24 cellular contexts compared by ENCODE assay signal in the genomic region with DNA sequence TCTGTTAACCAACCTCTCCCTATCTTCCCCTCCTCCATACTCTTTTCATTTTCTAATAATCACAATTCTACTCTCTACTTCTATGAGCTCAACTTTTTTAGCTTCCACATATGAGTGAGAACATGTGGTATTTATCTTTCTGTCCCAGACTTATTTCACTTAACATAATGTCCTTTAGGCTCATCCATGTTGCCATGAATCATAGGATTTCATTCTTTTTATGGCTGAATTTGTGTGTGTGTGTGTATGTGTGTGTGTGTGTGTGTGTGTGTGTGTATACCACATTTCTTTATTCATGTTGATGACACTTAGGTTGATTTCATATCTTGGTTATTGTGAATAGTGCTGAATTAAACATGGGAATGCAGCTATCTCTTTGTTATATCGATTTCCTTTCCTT. TPM values are rescaled to one million over a fixed set of nuclear protein-coding genes. Genes with fewer than 3 reads are reported as not detected.
A peak's percentile ranks its signal among the peaks of the same experiment; 100 is the strongest.
DNase-seq lines count a peak whose midpoint lies in the region; ATAC-seq, FAIRE-seq and TF ChIP-seq lines count a peak whose summit lies in the region.
"Had no signal": no experiment of that assay in that cellular context is flagged by ENCODE, and none has a peak within 500 bp of the region (broad histone marks: within the 10 kb centered on the region; RNA-seq: fewer than 3 reads in every experiment).

No MANE protein-coding gene starts in this region.

- ATAC-seq in K562 (no peak), GM21381 (IDR thresholded peaks at IDR 0.05; ENCODE audit: unreplicated experiment) (no peak)
- ATAC-seq: A549; activated CD8-positive, alpha-beta memory T cell treated with anti-CD3 and anti-CD28 coated beads, Interleukin-2, amount 10 ng/mL, durations not matched to agents 7 days and 5 days; body of pancreas; HCT116; upper lobe of right lung had no signal

- POLR2A ChIA-PET in K562 (lab: Yijun Ruan, JAX) = interaction anchor here (1.2 kb wide), 1 partner anchor 10 kb away, joined by 3 read pairs; no protein-coding TSS in a partner anchor

- no peak overlapping the region for H3K4me2 ChIP-seq in K562 (ENCODE audit: insufficient read depth, low read length)
- peak overlapping the region; percentile 12 for H3K4me2 ChIP-seq in osteoblast (ENCODE audit: insufficient read depth, low read length)
- H3K4me2 ChIP-seq: A549, hepatocyte had no signal

- CTCF ChIA-PET in K562 (lab: Yijun Ruan, JAX; ENCODE audit: low intra/inter-chr PET ratio) = no interaction called here

- no peak overlapping the region for H2AFZ ChIP-seq in K562 (ENCODE audit: low read depth, low read length)
- no peak overlapping the region for H2AFZ ChIP-seq in osteoblast (ENCODE audit: low read length)
- H2AFZ ChIP-seq: hepatocyte had no signal

- no peak for TF ChIP-seq RAD21 in K562 (CRISPR knock-in tag; conservative IDR thresholded peaks at IDR 0.05 in 1 of 2, IDR thresholded peaks at IDR 0.05 in 1 of 2)

- TF ChIP-seq EP300 in K562 (IDR thresholded peaks at IDR 0.05; ENCODE audit: low read length) = no peak

- TF ChIP-seq POLR2A in K562 (conservative IDR thresholded peaks at IDR 0.05) = no peak

- in situ Hi-C loops in K562 (cut with MboI) = no loop called here

- H3K4me3 Mint-ChIP-seq in activated T-cell treated with anti-CD3 and anti-CD28 coated beads, Interleukin-2, amount 50 U/mL, for 24 hours = peak overlapping the region; percentile 11
- H3K4me3 Mint-ChIP-seq: activated CD8-positive, alpha-beta memory T cell treated with anti-CD3 and anti-CD28 coated beads, Interleukin-2, amount 10 ng/mL, durations not matched to agents 7 days and 5 days; nephron progenitor cell had no signal

- H3K36me3 Mint-ChIP-seq in activated T-cell treated with anti-CD3 and anti-CD28 coated beads, Interleukin-2, amount 50 U/mL, for 24 hours (ENCODE audit: low read depth) = peaks cover 7% of the 10 kb centered on the region
- H3K36me3 Mint-ChIP-seq: activated CD8-positive, alpha-beta memory T cell treated with anti-CD3 and anti-CD28 coated beads, Interleukin-2, amount 10 ng/mL, durations not matched to agents 7 days and 5 days had no signal

- intact Hi-C loops in K562 (cut with micrococcal nuclease) = no loop called here

- H3K27ac Mint-ChIP-seq in activated T-cell treated with anti-CD3 and anti-CD28 coated beads, Interleukin-2, amount 50 U/mL, for 24 hours = no peak overlapping the region
- H3K27ac Mint-ChIP-seq: activated CD8-positive, alpha-beta memory T cell treated with anti-CD3 and anti-CD28 coated beads, Interleukin-2, amount 10 ng/mL, durations not matched to agents 7 days and 5 days; nephron progenitor cell had no signal

- H3K9ac ChIP-seq in K562 (ENCODE audit: insufficient read depth in 1 of 2, low read depth in 2 of 2, low read length in 2 of 2) = no peak overlapping the region

- H3K27ac ChIP-seq in K562 (ENCODE audit: extremely low read depth, low read depth, low read length) (no peak overlapping the region), osteoblast (ENCODE audit: low read depth, low read length) (no peak overlapping the region)
- H3K27ac ChIP-seq: A549, body of pancreas, hepatocyte, prostate gland, stomach, upper lobe of right lung had no signal

- H3K4me1 ChIP-seq in K562 (replicated peaks in 1 of 2; ENCODE audit: control insufficient read depth in 2 of 2, insufficient read depth in 2 of 2, low read length in 2 of 2) (peaks cover 0 to 3% of the 10 kb centered on the region in 2 experiments; a peak in 1 of 5 replicates), osteoblast (ENCODE audit: insufficient read depth, low read length) (peaks cover 17% of the 10 kb centered on the region)
- H3K4me1 ChIP-seq: A549, body of pancreas, prostate gland had no signal

- H4K20me1 ChIP-seq in K562 (replicated peaks; ENCODE audit: control insufficient read depth, insufficient read depth, low read length) (no peaks in the 10 kb centered on the region), osteoblast (ENCODE audit: insufficient read depth, low read length) (peaks cover 4% of the 10 kb centered on the region)

- H3K36me3 ChIP-seq in K562 (ENCODE audit: control insufficient read depth, insufficient read depth, low read length) = peaks cover under 1% of the 10 kb centered on the region; the same call in 1 of the 3 replicates
- H3K36me3 ChIP-seq in osteoblast (ENCODE audit: insufficient read depth, low read length) = peaks cover 12% of the 10 kb centered on the region
- H3K36me3 ChIP-seq: prostate gland had no signal

- 67% methylated on average over 1 of the region's 1 CpG for WGBS in K562 (ENCODE audit: insufficient coverage, low coverage, missing lambda C conversion rate)

- H3K9me1 ChIP-seq in K562 (ENCODE audit: control insufficient read depth, insufficient read depth, low read length) = no peaks in the 10 kb centered on the region

- no peaks in the 10 kb centered on the region for H3K9me3 Mint-ChIP-seq in activated T-cell treated with anti-CD3 and anti-CD28 coated beads, Interleukin-2, amount 50 U/mL, for 24 hours
- H3K9me3 Mint-ChIP-seq: nephron progenitor cell had no signal

- no peaks in the 10 kb centered on the region for H3K27me3 ChIP-seq in K562 (ENCODE audit: control insufficient read depth in 2 of 2, insufficient read depth in 2 of 2, low read length in 2 of 2)
- no peaks in the 10 kb centered on the region for H3K27me3 ChIP-seq in osteoblast (ENCODE audit: insufficient read depth, low read length)
- H3K27me3 ChIP-seq: body of pancreas, hepatocyte, stomach, upper lobe of right lung had no signal

- H3K27me3 Mint-ChIP-seq in activated T-cell treated with anti-CD3 and anti-CD28 coated beads, Interleukin-2, amount 50 U/mL, for 24 hours = no peaks in the 10 kb centered on the region
- H3K27me3 Mint-ChIP-seq: activated CD8-positive, alpha-beta memory T cell treated with anti-CD3 and anti-CD28 coated beads, Interleukin-2, amount 10 ng/mL, durations not matched to agents 7 days and 5 days had no signal

- H3K79me2 ChIP-seq in K562 (ENCODE audit: control insufficient read depth, insufficient read depth, low read length) (no peaks in the 10 kb centered on the region), osteoblast (ENCODE audit: insufficient read depth, low read length) (peaks cover 82% of the 10 kb centered on the region)

- no peak for FAIRE-seq in K562 (lab: Jason Lieb, UNC)
- FAIRE-seq: A549, colon, small intestine had no signal

- no peak for TF ChIP-seq CTCF in K562 (IDR thresholded peaks at IDR 0.05 in 2 of 3, conservative IDR thresholded peaks at IDR 0.05 in 1 of 3; ENCODE audit: insufficient read depth in 2 of 3, low read depth in 1 of 3, low read length in 3 of 3)
- TF ChIP-seq CTCF in osteoblast (IDR thresholded peaks at IDR 0.05; ENCODE audit: extremely low read depth, low read depth, low read length) = no peak

- no peak for DNase-seq in activated T-cell treated with anti-CD3 and anti-CD28 coated beads, Interleukin-2, amount 50 U/mL, for 24 hours
- DNase-seq in activated T-cell treated with anti-CD3 and anti-CD28 coated beads, Interleukin-2, amount 50 U/mL, for 48 hours = no peak
- peak; percentile 1 for DNase-seq in HCEC 1CT
- DNase-seq in K562 (ENCODE audit: extremely low read depth in 1 of 4, low spot score in 3 of 4) = no peak
- no peak for DNase-seq in osteoblast (ENCODE audit: insufficient read length, low spot score, missing footprints)
- no peak for DNase-seq in mucosa of gallbladder (ENCODE audit: low spot score)
- DNase-seq in amygdala (lab: John Stamatoyannopoulos, UW) = no peak
- DNase-seq: activated CD8-positive, alpha-beta memory T cell treated with anti-CD3 and anti-CD28 coated beads, Interleukin-2, amount 10 ng/mL, durations not matched to agents 7 days and 5 days; activated gamma-delta T cell treated with Interleukin-2 at 50 U/mL for 16 hours; body of pancreas; NCI-H1694 treated with DMSO at 0.1 percent for 48 hours; NCI-H226; nephron progenitor cell; small intestine; stimulated activated CD4-positive, alpha-beta T cell treated with anti-CD3 and anti-CD28 coated beads, Interleukin-2, amount 100 ng/mL, for 48 hours; stomach; T-helper 9 cell; upper lobe of right lung had no signal

- BruUV-seq in K562 (replicated peaks; lab: Mats Ljungman, UMichigan) = no TSS peak

- peaks cover 13% of the 10 kb centered on the region for H3K4me1 Mint-ChIP-seq in activated T-cell treated with anti-CD3 and anti-CD28 coated beads, Interleukin-2, amount 50 U/mL, for 24 hours (ENCODE audit: low read depth)
- H3K4me1 Mint-ChIP-seq: nephron progenitor cell had no signal

- no peak overlapping the region for H3K4me3 ChIP-seq in K562
- H3K4me3 ChIP-seq in osteoblast (ENCODE audit: insufficient read depth, low read length) = no peak overlapping the region
- H3K4me3 ChIP-seq: A549, body of pancreas, hepatocyte, prostate gland, stomach, upper lobe of right lung had no signal

- H3K9me3 ChIP-seq in K562 (replicated peaks; ENCODE audit: control insufficient read depth, insufficient read depth, low read depth, low read length) = no peaks in the 10 kb centered on the region
- no peaks in the 10 kb centered on the region for H3K9me3 ChIP-seq in osteoblast (ENCODE audit: low read depth, low read length)
- H3K9me3 ChIP-seq: A549, body of pancreas, prostate gland, stomach, upper lobe of right lung had no signal

TF ChIP-seq in K562, 482 proteins besides CTCF, POLR2A, EP300 and RAD21:
- TF ChIP-seq CBFA2T3 (IDR thresholded peaks at IDR 0.05) = peak; percentile 10; the same call in 1 of the 2 replicates
- TF ChIP-seq MED1 (CRISPR knock-in tag; IDR thresholded peaks at IDR 0.05; ENCODE audit: borderline replicate concordance) = no peak

RNA-seq across cellular contexts. Expression of gene RUFY3, which starts 37.4 kb away (rescaled TPM):
- 17.6 and 69.3 TPM in 2 replicates for total RNA-seq in K562 (2011; cell fraction: chromatin; rRNA removed; ENCODE audit: low replicate concordance)
- 10.0 and 18.6 TPM in 2 replicates for total RNA-seq in K562 (2011; cell fraction: nucleolus; rRNA removed)
- 28.0 and 44.3 TPM in 2 replicates for total RNA-seq in K562 (2011; cell fraction: nucleoplasm; rRNA removed)
- 20.0 and 22.2 TPM in 2 replicates for total RNA-seq in K562 (2014; rRNA removed)
- 28.1 and 30.8 TPM in 2 replicates for total RNA-seq in K562 (2014; rRNA removed; fragmentation: Illumina TruSeq; extraction: Trizol)
- total RNA-seq in K562 (2015; rRNA removed; fragmentation: Illumina TruSeq; extraction: Trizol) = 25.0 and 25.3 TPM in 2 replicates
- total RNA-seq in K562 (2021) = 24.0 and 31.1 TPM in 2 replicates
- 18.2 and 21.5 TPM in 2 replicates for polyA plus RNA-seq in K562 (2011; rRNA removed)
- polyA plus RNA-seq in K562 (2011; cell fraction: cytosol; rRNA removed) = 4.5 and 4.7 TPM in 2 replicates
- polyA plus RNA-seq in K562 (2011; cell fraction: nucleus; rRNA removed) = 28.3 and 29.4 TPM in 2 replicates
- 11.2 and 23.7 TPM in 2 replicates for polyA plus RNA-seq in K562 (2012)
- polyA plus RNA-seq in K562 (2014; fragmentation: Illumina TruSeq; extraction: Trizol) = 16.0 and 18.6 TPM in 2 replicates
- polyA plus RNA-seq in K562 (2014; fragmentation: Nextera tagmentation; extraction: Ambion mirVana) = 1 to 10 TPM; 4.2 to 4.5 TPM
- polyA plus RNA-seq in K562 (2014; rRNA removed) = 15.1 and 15.4 TPM in 2 replicates
- polyA minus RNA-seq in K562 (2011; rRNA and poly(A)+ RNA removed) = 19.9 and 21.8 TPM in 2 replicates
- polyA minus RNA-seq in K562 (2011; cell fraction: cytosol; rRNA and poly(A)+ RNA removed) = 9.9 and 16.1 TPM in 2 replicates
- 13.6 and 17.3 TPM in 2 replicates for polyA minus RNA-seq in K562 (2011; cell fraction: nucleus; rRNA and poly(A)+ RNA removed)
- total RNA-seq in osteoblast = 82.5 and 90.2 TPM in 2 replicates
- total RNA-seq in mucosa of gallbladder = 46.6 TPM
